Comparison of ENCODE assay signal across 1 cellular context in the genomic region with DNA sequence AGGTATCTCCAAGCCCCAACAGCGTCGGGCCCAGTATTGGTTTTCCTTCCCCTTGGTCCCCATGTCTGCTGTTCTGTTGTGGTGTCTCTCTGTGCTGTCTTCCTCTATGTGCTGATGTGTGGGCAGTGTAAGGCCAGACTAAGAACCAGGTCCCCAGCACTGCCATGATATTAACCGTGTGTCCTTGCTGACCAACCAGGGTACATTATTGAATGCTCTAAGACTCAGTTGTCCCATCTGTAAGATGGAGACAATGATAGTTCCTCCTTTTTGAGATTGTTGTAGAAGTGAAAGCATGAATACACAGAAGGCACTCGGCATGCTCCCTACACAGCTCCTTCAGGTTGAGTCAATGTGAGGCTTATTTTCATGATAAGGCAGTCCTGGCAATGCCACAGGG.
TF ChIP-seq lines count a peak whose summit lies in the region.

No MANE protein-coding gene starts in this region.

TF ChIP-seq in liver, 16 proteins besides CTCF, POLR2A, EP300 and RAD21 (continued from another document):
- TF ChIP-seq, protein P1, sequence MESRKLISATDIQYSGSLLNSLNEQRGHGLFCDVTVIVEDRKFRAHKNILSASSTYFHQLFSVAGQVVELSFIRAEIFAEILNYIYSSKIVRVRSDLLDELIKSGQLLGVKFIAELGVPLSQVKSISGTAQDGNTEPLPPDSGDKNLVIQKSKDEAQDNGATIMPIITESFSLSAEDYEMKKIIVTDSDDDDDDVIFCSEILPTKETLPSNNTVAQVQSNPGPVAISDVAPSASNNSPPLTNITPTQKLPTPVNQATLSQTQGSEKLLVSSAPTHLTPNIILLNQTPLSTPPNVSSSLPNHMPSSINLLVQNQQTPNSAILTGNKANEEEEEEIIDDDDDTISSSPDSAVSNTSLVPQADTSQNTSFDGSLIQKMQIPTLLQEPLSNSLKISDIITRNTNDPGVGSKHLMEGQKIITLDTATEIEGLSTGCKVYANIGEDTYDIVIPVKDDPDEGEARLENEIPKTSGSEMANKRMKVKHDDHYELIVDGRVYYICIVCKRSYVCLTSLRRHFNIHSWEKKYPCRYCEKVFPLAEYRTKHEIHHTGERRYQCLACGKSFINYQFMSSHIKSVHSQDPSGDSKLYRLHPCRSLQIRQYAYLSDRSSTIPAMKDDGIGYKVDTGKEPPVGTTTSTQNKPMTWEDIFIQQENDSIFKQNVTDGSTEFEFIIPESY (IDR thresholded peaks at IDR 0.05), result no peak
- TF ChIP-seq, protein P2, sequence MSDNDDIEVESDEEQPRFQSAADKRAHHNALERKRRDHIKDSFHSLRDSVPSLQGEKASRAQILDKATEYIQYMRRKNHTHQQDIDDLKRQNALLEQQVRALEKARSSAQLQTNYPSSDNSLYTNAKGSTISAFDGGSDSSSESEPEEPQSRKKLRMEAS (IDR thresholded peaks at IDR 0.05), result no peak
- TF ChIP-seq, protein P3, sequence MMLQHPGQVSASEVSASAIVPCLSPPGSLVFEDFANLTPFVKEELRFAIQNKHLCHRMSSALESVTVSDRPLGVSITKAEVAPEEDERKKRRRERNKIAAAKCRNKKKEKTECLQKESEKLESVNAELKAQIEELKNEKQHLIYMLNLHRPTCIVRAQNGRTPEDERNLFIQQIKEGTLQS (IDR thresholded peaks at IDR 0.05), result no peak
- no peak for TF ChIP-seq FOXA1 (IDR thresholded peaks at IDR 0.05)
